ENCODE assay signal across 8 cellular contexts in the genomic region with DNA sequence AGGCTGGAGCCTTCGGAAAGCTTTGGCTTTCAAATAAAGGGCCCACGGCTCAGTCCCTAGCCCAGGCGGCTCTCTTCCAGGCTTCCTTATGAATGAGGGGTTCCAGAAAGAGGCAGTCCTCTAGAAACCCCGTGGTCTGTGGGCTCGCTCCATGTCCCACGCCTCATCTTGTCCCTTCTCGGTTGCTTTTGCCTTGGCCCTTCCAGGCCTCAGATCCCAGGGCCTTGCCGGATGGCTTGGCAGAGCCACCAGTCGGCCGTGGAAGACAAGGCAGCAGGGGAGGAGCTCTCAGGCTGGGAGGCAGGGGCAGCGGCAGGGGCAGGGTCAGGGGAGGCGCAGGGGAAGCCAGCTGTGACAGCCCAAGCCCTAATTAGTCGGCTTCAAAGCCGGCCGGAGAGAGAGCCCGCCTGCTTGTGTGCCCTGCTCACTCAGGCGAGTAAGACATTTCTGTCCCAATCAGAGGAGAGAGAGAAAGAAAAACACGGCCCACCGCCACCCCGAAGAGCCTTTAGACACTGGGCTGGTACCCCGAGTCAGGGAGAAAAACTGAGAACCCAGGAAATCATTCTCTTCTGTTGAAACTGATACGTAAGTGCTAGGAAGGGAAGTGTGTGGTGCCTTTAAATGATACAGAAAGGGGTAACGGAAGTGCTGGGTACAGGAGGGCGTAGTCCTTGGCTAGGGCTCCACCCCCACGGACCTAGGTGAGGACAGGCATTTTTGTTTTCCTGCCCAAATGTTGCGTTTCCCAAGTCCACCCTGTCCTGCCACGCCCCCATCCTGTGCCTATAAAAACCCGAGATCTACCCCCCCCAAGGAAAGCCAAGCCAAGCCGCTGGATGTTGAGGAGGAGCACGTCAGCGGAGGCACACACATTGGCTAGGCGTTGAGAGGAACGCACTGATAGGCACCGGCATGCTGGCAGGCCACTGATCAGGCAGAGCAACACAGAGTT. TPM values are rescaled to one million over a fixed set of nuclear protein-coding genes. Genes with fewer than 3 reads are reported as not detected.
A peak's percentile ranks its signal among the peaks of the same experiment; 100 is the strongest.
DNase-seq lines count a peak whose midpoint lies in the region; ATAC-seq and TF ChIP-seq lines count a peak whose summit lies in the region.

No MANE protein-coding gene starts in this region.

- H3K27me3 Mint-ChIP-seq in Caco-2 (ENCODE audit: insufficient read depth, unreplicated experiment): no peaks in the 10 kb centered on the region

- in situ Hi-C loops in ACHN (cut with HindIII; ENCODE audit: low pct_ligation_motif_present, low pct_unique_long_range_greater_than_20kb, low sequenced_read_pairs): loop anchor here (25.0 kb wide), 1 partner anchor 91 kb away; no protein-coding TSS in a partner anchor

- H3K4me1 ChIP-seq in Caco-2 (peaks cover 11% of the 10 kb centered on the region), endocrine pancreas (ENCODE audit: control insufficient read depth, insufficient read depth, low read length) (no peaks in the 10 kb centered on the region)

- TF ChIP-seq CTCF in Caco-2 (IDR thresholded peaks at IDR 0.05; ENCODE audit: insufficient read depth in 1 of 2, low read depth in 1 of 2, low read length in 1 of 2, severe bottlenecking in 1 of 2, unreplicated experiment in 1 of 2): no peak

- CTCF ChIA-PET in Caco-2 (lab: Charles Lee): no interaction called here

- peak overlapping the region; percentile 21 for H3K27ac Mint-ChIP-seq in Caco-2 (ENCODE audit: unreplicated experiment)

- BruUV-seq in Caco-2 (replicated peaks; lab: Mats Ljungman, UMichigan): no TSS peak

- H3K9me3 ChIP-seq in Caco-2 (no peaks in the 10 kb centered on the region), endocrine pancreas (ENCODE audit: control insufficient read depth, low read length) (no peaks in the 10 kb centered on the region)

- no peaks in the 10 kb centered on the region for H3K36me3 Mint-ChIP-seq in Caco-2 (ENCODE audit: insufficient read depth, unreplicated experiment)

- POLR2A ChIA-PET in Caco-2 (lab: Charles Lee): no interaction called here

- ATAC-seq in HG03460 (IDR thresholded peaks at IDR 0.05; ENCODE audit: unreplicated experiment) (no peak), GM18502 (IDR thresholded peaks at IDR 0.05; ENCODE audit: poor library complexity, unreplicated experiment) (no peak)

- peaks cover 15% of the 10 kb centered on the region for H3K4me1 Mint-ChIP-seq in Caco-2 (ENCODE audit: low read depth, unreplicated experiment)

- no peak for DNase-seq in Caco-2
- peak; percentile 78 for DNase-seq in NCI-H510A (lab: John Stamatoyannopoulos, UW)
- peak; percentile 11 for DNase-seq in mucosa of gallbladder (ENCODE audit: low spot score)
- DNase-seq in AG08395 (ENCODE audit: low spot score): no peak
- no peak for DNase-seq in ACHN

- no peak overlapping the region for H3K4me3 ChIP-seq in Caco-2 (ENCODE audit: low read depth, low read length)
- no peak overlapping the region for H3K4me3 ChIP-seq in endocrine pancreas (ENCODE audit: control insufficient read depth, insufficient read depth, low read length)

- intact Hi-C loops in Caco-2 (cut with micrococcal nuclease; ENCODE audit: unreplicated experiment): no loop called here

- no peak overlapping the region for H3K4me3 Mint-ChIP-seq in Caco-2 (ENCODE audit: unreplicated experiment)

- H3K27me3 ChIP-seq in Caco-2 (replicated peaks; ENCODE audit: control insufficient read depth, insufficient read depth, low read length) (no peaks in the 10 kb centered on the region), endocrine pancreas (ENCODE audit: control insufficient read depth, insufficient read depth, low read length) (no peaks in the 10 kb centered on the region)

- peak overlapping the region; percentile 24 for H3K9ac ChIP-seq in endocrine pancreas (ENCODE audit: control insufficient read depth, insufficient read depth, low read length)

- H3K9me3 Mint-ChIP-seq in Caco-2 (ENCODE audit: unreplicated experiment): no peaks in the 10 kb centered on the region

- H3K36me3 ChIP-seq in Caco-2 (ENCODE audit: control insufficient read depth, insufficient read depth, low read length) (no peaks in the 10 kb centered on the region), endocrine pancreas (ENCODE audit: control insufficient read depth, insufficient read depth, low read length) (no peaks in the 10 kb centered on the region)

RNA-seq across cellular contexts. Expression of a gene that starts 27.8 kb away (rescaled TPM):
- total RNA-seq in Caco-2 (2022) (not detected in 2 replicates), mucosa of gallbladder (not detected)

Comparison
In these comparisons a context has a peak if more than half of its experiments do, and no peak if none do; other contexts are left out.
1. DNase-seq: peak in NCI-H510A (single experiment) and mucosa of gallbladder (single experiment); none in Caco-2 (0 of 2), AG08395 (single experiment) and ACHN (single experiment).